ENCODE assay signal across 7 cellular contexts in genomic region chr20:14336667-14337066, GRCh38. TPM values are rescaled to one million over a fixed set of nuclear protein-coding genes. Genes with fewer than 3 reads are reported as not detected.
DNase-seq lines count a peak whose midpoint lies in the region; ATAC-seq and TF ChIP-seq lines count a peak whose summit lies in the region.

No MANE protein-coding gene starts in this region.

- no peaks in the 10 kb centered on the region for H3K9me3 Mint-ChIP-seq in MCF 10A (ENCODE audit: unreplicated experiment)
- peaks cover 0 to 4% of the 10 kb centered on the region in 2 donors for H3K9me3 Mint-ChIP-seq in activated T-cell treated with anti-CD3 and anti-CD28 coated beads, Interleukin-2, amount 50 U/mL, for 72 hours

- peak overlapping the region; percentile 84 for H3K27ac Mint-ChIP-seq in MCF 10A (ENCODE audit: low read depth, unreplicated experiment)
- H3K27ac Mint-ChIP-seq in activated T-cell treated with anti-CD3 and anti-CD28 coated beads, Interleukin-2, amount 50 U/mL, for 72 hours: no peak overlapping the region

- intact Hi-C loops in MCF 10A (cut with micrococcal nuclease) (loop anchor here (1.0 to 10.0 kb wide), 11 partner anchors 141 to 1594 kb away; no protein-coding TSS in a partner anchor), transverse colon (cut with DNase I; ENCODE audit: low total_unique reads) (no loop called here)

- H3K9me3 ChIP-seq in liver (ENCODE audit: control insufficient read depth in 4 of 4, low read length in 3 of 4) (no peaks in the 10 kb centered on the region), transverse colon (no peaks in the 10 kb centered on the region)

- CTCF ChIA-PET in MCF 10A (lab: Yijun Ruan, JAX): interaction anchor here (0.5 to 2.9 kb wide), 52 partner anchors 10 to 1596 kb away, joined by 3 to 20 read pairs (median 4); no protein-coding TSS in a partner anchor

- no peak for TF ChIP-seq EP300 in transverse colon (IDR thresholded peaks at IDR 0.05; ENCODE audit: low read depth)

- H3K27ac ChIP-seq in liver (ENCODE audit: low read depth in 1 of 2, low read length in 2 of 2) (peak overlapping the region; percentile 82 to 88), transverse colon (peak overlapping the region; percentile 65 to 82 (median 72))

- H3K4me3 Mint-ChIP-seq in MCF 10A (ENCODE audit: unreplicated experiment): peak overlapping the region; percentile 74
- no peak overlapping the region for H3K4me3 Mint-ChIP-seq in activated T-cell treated with anti-CD3 and anti-CD28 coated beads, Interleukin-2, amount 50 U/mL, for 72 hours

- H3K4me3 ChIP-seq in liver (ENCODE audit: low read depth in 1 of 3, low read length in 3 of 3) (peak overlapping the region; percentile 63 to 82 (median 77)), transverse colon (peak overlapping the region in 3 of 4 donors; percentile 35 to 59 (median 40))

- H3K4me1 ChIP-seq in liver (ENCODE audit: control insufficient read depth in 4 of 4, insufficient read depth in 4 of 4, low read length in 3 of 4): peaks cover 3 to 18% (median 14%) of the 10 kb centered on the region in 4 donors
- peaks cover 0 to 15% (median 0%) of the 10 kb centered on the region in 4 donors for H3K4me1 ChIP-seq in transverse colon

- H3K36me3 Mint-ChIP-seq in MCF 10A (ENCODE audit: insufficient read depth, unreplicated experiment): peaks cover 3% of the 10 kb centered on the region
- no peaks in the 10 kb centered on the region for H3K36me3 Mint-ChIP-seq in activated T-cell treated with anti-CD3 and anti-CD28 coated beads, Interleukin-2, amount 50 U/mL, for 72 hours (ENCODE audit: insufficient read depth in 2 of 2)

- peaks cover 2% of the 10 kb centered on the region for H3K4me1 Mint-ChIP-seq in MCF 10A (ENCODE audit: insufficient read depth, unreplicated experiment)
- H3K4me1 Mint-ChIP-seq in activated T-cell treated with anti-CD3 and anti-CD28 coated beads, Interleukin-2, amount 50 U/mL, for 72 hours (ENCODE audit: low read depth): no peaks in the 10 kb centered on the region

- in situ Hi-C loops in transverse colon (cut with MboI; ENCODE audit: low pct_ligation_motif_present in 1 of 4, low pct_unique_long_range_greater_than_20kb in 1 of 4, low sequenced_read_pairs in 3 of 4): loop anchor here in 1 of 4 donors (25.0 kb wide), 1 partner anchor 901 kb away; no protein-coding TSS in a partner anchor

- no peaks in the 10 kb centered on the region for H3K36me3 ChIP-seq in liver (ENCODE audit: control insufficient read depth in 4 of 4, insufficient read depth in 3 of 4, low read depth in 1 of 4, low read length in 3 of 4)
- no peaks in the 10 kb centered on the region for H3K36me3 ChIP-seq in transverse colon

- H3K27me3 ChIP-seq in liver (ENCODE audit: control insufficient read depth in 4 of 4, insufficient read depth in 4 of 4, low read length in 3 of 4): no peaks in the 10 kb centered on the region
- no peaks in the 10 kb centered on the region for H3K27me3 ChIP-seq in transverse colon

- peak; percentile 37 to 50 for TF ChIP-seq RAD21 in liver (IDR thresholded peaks at IDR 0.05)

- TF ChIP-seq CTCF in MCF 10A (IDR thresholded peaks at IDR 0.05; ENCODE audit: unreplicated experiment) (peak; percentile 16), liver (IDR thresholded peaks at IDR 0.05; ENCODE audit: low read depth, low read length, missing input control) (no peak), transverse colon (IDR thresholded peaks at IDR 0.05) (no peak)

- 12% methylated on average over 4 of the region's 4 CpGs for WGBS in liver
- 0 to 28% methylated on average over 1 to 4 of the region's 4 CpGs for WGBS in transverse colon (ENCODE audit: low coverage in 1 of 2), 2 donors

- no peaks in the 10 kb centered on the region for H3K27me3 Mint-ChIP-seq in MCF 10A (ENCODE audit: insufficient read depth, unreplicated experiment)
- no peaks in the 10 kb centered on the region for H3K27me3 Mint-ChIP-seq in activated T-cell treated with anti-CD3 and anti-CD28 coated beads, Interleukin-2, amount 50 U/mL, for 72 hours (ENCODE audit: low read depth)

- H3K9ac ChIP-seq in liver (ENCODE audit: low read depth in 1 of 2, low read length in 2 of 2): peak overlapping the region; percentile 73 to 94

- BruUV-seq in MCF 10A (replicated peaks; lab: Mats Ljungman, UMichigan): no TSS peak

- no peak for TF ChIP-seq POLR2A in transverse colon (IDR thresholded peaks at IDR 0.05)

- ATAC-seq in activated T-cell treated with anti-CD3 and anti-CD28 coated beads, Interleukin-2, amount 50 U/mL, for 72 hours (replicated peaks in 1 of 2): no peak

- POLR2A ChIA-PET in MCF 10A (lab: Yijun Ruan, JAX): interaction anchor here (0.6 to 5.7 kb wide), 41 partner anchors 9 to 1594 kb away, joined by 3 to 93 read pairs (median 6); no protein-coding TSS in a partner anchor

- peak; percentile 9 for DNase-seq in LoVo (ENCODE audit: low spot score)
- DNase-seq in MCF 10A (ENCODE audit: unreplicated experiment): peak; percentile 54
- DNase-seq in transverse colon: no peak
- no peak for DNase-seq in activated T-cell treated with anti-CD3 and anti-CD28 coated beads, Interleukin-2, amount 50 U/mL, for 72 hours
- no peak for DNase-seq in RKO (ENCODE audit: low spot score)
- DNase-seq in activated CD8-positive, alpha-beta memory T cell treated with anti-CD3 and anti-CD28 coated beads, Interleukin-2, amount 50 U/mL, for 48 hours: no peak

TF ChIP-seq in liver, 16 proteins besides CTCF, POLR2A, EP300 and RAD21:
- TF ChIP-seq NR2F2 (IDR thresholded peaks at IDR 0.05) (no peak), FOXA1 (IDR thresholded peaks at IDR 0.05) (no peak), REST (IDR thresholded peaks at IDR 0.05) (no peak), FOXA2 (IDR thresholded peaks at IDR 0.05) (no peak), HNF4G (IDR thresholded peaks at IDR 0.05) (no peak), ZBTB33 (IDR thresholded peaks at IDR 0.05) (no peak), GABPA (IDR thresholded peaks at IDR 0.05 in 1 of 2, conservative IDR thresholded peaks at IDR 0.05 in 1 of 2) (no peak), ATF3 (IDR thresholded peaks at IDR 0.05) (no peak), RXRA (IDR thresholded peaks at IDR 0.05) (no peak), HNF4A (conservative IDR thresholded peaks at IDR 0.05) (no peak), YY1 (IDR thresholded peaks at IDR 0.05) (no peak), EGR1 (IDR thresholded peaks at IDR 0.05; ENCODE audit: low read depth in 2 of 2) (no peak), TAF1 (conservative IDR thresholded peaks at IDR 0.05) (no peak), MAX (IDR thresholded peaks at IDR 0.05) (no peak), SP1 (IDR thresholded peaks at IDR 0.05) (no peak), JUND (IDR thresholded peaks at IDR 0.05) (no peak)

RNA-seq across cellular contexts. Expression of gene FLRT3, which starts 0.7 kb away (rescaled TPM):
- 13.3 and 15.7 TPM in 2 replicates for total RNA-seq in MCF 10A (2022)
- 10 to 100 TPM in 1 of 2 donors, 1 to 10 TPM in 1; 8.2 to 29.7 TPM for total RNA-seq in liver
- 1 to 10 TPM; 2.7 to 5.1 TPM for polyA plus RNA-seq in liver
- total RNA-seq in transverse colon: 1 to 10 TPM in 3 of 4 donors, under 1 TPM in 1; 0.37 to 6.2 (median 4.0) TPM
- not detected for total RNA-seq in activated T-cell treated with anti-CD3 and anti-CD28 coated beads, Interleukin-2, amount 50 U/mL, for 72 hours

Comparison
In these comparisons a context has a peak if more than half of its experiments do, and no peak if none do; other contexts are left out.
1. DNase-seq: peak in LoVo (single experiment) and MCF 10A (single experiment); none in transverse colon (single experiment), activated T-cell treated with anti-CD3 and anti-CD28 coated beads, Interleukin-2, amount 50 U/mL, for 72 hours (0 of 2), RKO (single experiment) and activated CD8-positive, alpha-beta memory T cell treated with anti-CD3 and anti-CD28 coated beads, Interleukin-2, amount 50 U/mL, for 48 hours (single experiment).